ENCODE assay signal across 11 cellular contexts in the genomic region with DNA sequence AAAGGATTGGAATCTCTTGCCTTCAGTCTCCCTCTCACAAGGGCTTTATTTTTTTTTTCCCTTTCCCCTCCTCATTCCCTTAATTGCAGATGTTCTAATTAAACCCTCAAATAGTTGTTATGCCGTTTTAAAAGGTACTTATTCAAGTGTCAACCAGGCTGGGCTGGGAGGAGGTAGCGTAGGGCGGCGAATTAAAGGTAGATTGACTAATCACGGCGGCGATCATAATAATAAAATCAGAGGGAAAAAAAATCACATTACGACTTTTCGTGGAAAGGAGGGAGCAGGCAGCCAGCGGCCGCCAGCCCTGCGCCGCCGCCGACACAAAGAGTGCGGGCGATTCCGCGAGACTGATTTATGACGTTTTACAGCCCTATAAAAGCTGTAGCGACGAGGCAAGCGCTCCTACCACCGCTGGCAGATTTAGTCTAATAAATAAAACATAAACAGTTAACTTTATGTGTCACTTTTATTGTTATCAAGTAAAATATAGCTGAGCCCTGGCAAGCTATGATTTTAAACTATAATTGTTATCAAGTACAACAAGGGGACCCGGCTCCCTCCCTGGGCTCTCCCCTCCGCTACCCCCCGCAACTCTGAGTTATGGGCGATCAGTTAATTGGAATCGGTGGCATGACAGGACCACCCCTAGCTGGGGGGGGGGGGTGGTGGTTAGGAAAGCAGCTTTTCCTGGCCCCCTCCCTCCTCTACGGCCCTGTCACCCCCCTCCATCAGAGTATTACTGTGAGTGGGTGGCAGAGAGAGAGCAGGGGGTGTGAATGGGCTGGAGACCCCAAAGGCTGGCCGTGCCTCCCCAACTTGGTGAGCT. TPM values are rescaled to one million over a fixed set of nuclear protein-coding genes. Genes with fewer than 3 reads are reported as not detected.
A peak's percentile ranks its signal among the peaks of the same experiment; 100 is the strongest.
DNase-seq lines count a peak whose midpoint lies in the region; ATAC-seq, FAIRE-seq and TF ChIP-seq lines count a peak whose summit lies in the region.
"Had no signal": no experiment of that assay in that cellular context is flagged by ENCODE, and none has a peak within 500 bp of the region (broad histone marks: within the 10 kb centered on the region; RNA-seq: fewer than 3 reads in every experiment).

No MANE protein-coding gene starts in this region.

- H3K27ac ChIP-seq in CD4-positive, alpha-beta T cell (ENCODE audit: low read depth, low read length) = no peak overlapping the region
- no peak overlapping the region for H3K27ac ChIP-seq in K562 (ENCODE audit: extremely low read depth, low read depth, low read length)

- in situ Hi-C loops in K562 (cut with MboI) = no loop called here

- 0 out of 2 replicates have a peak, but pooled peaks cover 2% of the 10 kb centered on the region for H4K20me1 ChIP-seq in K562 (replicated peaks; ENCODE audit: control insufficient read depth, insufficient read depth, low read length)

- no peaks in the 10 kb centered on the region for H3K79me2 ChIP-seq in K562 (ENCODE audit: control insufficient read depth, insufficient read depth, low read length)

- BruUV-seq in K562 (replicated peaks; lab: Mats Ljungman, UMichigan) = no TSS peak

- no peak overlapping the region for H3K4me2 ChIP-seq in K562 (ENCODE audit: insufficient read depth, low read length)

- TF ChIP-seq RAD21 in K562 (CRISPR knock-in tag; conservative IDR thresholded peaks at IDR 0.05 in 1 of 2, IDR thresholded peaks at IDR 0.05 in 1 of 2) = no peak

- no peaks in the 10 kb centered on the region for H3K9me3 ChIP-seq in CD4-positive, alpha-beta T cell (ENCODE audit: control insufficient read depth, low read length)
- H3K9me3 ChIP-seq in K562 (replicated peaks; ENCODE audit: control insufficient read depth, insufficient read depth, low read depth, low read length) = no peaks in the 10 kb centered on the region

- POLR2A ChIA-PET in CD4-positive, alpha-beta T cell (lab: Charles Lee) = interaction anchor here (0.6 to 1.0 kb wide), 2 partner anchors 46 to 325 kb away, joined by 3 to 4 read pairs; no protein-coding TSS in a partner anchor
- POLR2A ChIA-PET in K562 (lab: Yijun Ruan, JAX) = interaction anchor here (0.6 to 1.5 kb wide), 9 partner anchors 9 to 211 kb away, joined by 3 to 7 read pairs (median 3); no protein-coding TSS in a partner anchor

- FAIRE-seq in K562 (lab: Jason Lieb, UNC) (no peak), H54 (lab: Jason Lieb, UNC) (no peak)

- H2AFZ ChIP-seq in K562 (ENCODE audit: low read depth, low read length) = no peak overlapping the region

- WGBS in K562 (ENCODE audit: insufficient coverage, low coverage, missing lambda C conversion rate) = 3% methylated on average over 30 of the region's 31 CpGs

- H3K4me3 Mint-ChIP-seq in CD4-positive, alpha-beta T cell = peak overlapping the region; percentile 39
- peak overlapping the region; percentile 76 to 100 (median 96) for H3K4me3 Mint-ChIP-seq in IgD-negative memory B cell
- peak overlapping the region; percentile 81 for H3K4me3 Mint-ChIP-seq in natural killer cell treated with Interleukin-12 subunit alpha and Interleukin-12 subunit beta and Interleukin-15 and Interleukin-18, amount 100 ng/mL, for 72 hours

- no peak for TF ChIP-seq EP300 in K562 (IDR thresholded peaks at IDR 0.05; ENCODE audit: low read length)

- no peak for DNase-seq in CD4-positive, alpha-beta T cell
- DNase-seq in K562 (ENCODE audit: extremely low read depth in 1 of 4, low spot score in 3 of 4) = no peak
- no peak for DNase-seq in natural killer cell treated with Interleukin-12 subunit alpha and Interleukin-12 subunit beta and Interleukin-15 and Interleukin-18, amount 100 ng/mL, for 72 hours (ENCODE audit: low spot score)
- DNase-seq in H54 (ENCODE audit: insufficient read length, low spot score) = no peak
- DNase-seq in NK-92 (lab: John Stamatoyannopoulos, UW; ENCODE audit: unreplicated experiment) = no peak
- DNase-seq: left cardiac atrium had no signal

- ATAC-seq in CD4-positive, alpha-beta T cell (ENCODE audit: poor library complexity) = no peak
- ATAC-seq in K562 (no peak), GM21423 (IDR thresholded peaks at IDR 0.05; ENCODE audit: unreplicated experiment) (no peak), HG02763 (IDR thresholded peaks at IDR 0.05; ENCODE audit: unreplicated experiment) (no peak)
- no peak for ATAC-seq in natural killer cell treated with Interleukin-12 subunit alpha and Interleukin-12 subunit beta and Interleukin-15 and Interleukin-18, amount 100 ng/mL, for 72 hours

- no peak for TF ChIP-seq CTCF in CD4-positive, alpha-beta T cell (IDR thresholded peaks at IDR 0.05)
- no peak for TF ChIP-seq CTCF in K562 (IDR thresholded peaks at IDR 0.05 in 2 of 3, conservative IDR thresholded peaks at IDR 0.05 in 1 of 3; ENCODE audit: insufficient read depth in 2 of 3, low read depth in 1 of 3, low read length in 3 of 3)

- no peak overlapping the region for H3K4me3 ChIP-seq in K562

- H3K36me3 ChIP-seq in K562 (ENCODE audit: control insufficient read depth, insufficient read depth, low read length) = no peaks in the 10 kb centered on the region

- intact Hi-C loops in CD4-positive, alpha-beta T cell (cut with DNase I, micrococcal nuclease) = no loop called here
- intact Hi-C loops in K562 (cut with micrococcal nuclease) = no loop called here

- H3K9me1 ChIP-seq in K562 (ENCODE audit: control insufficient read depth, insufficient read depth, low read length) = no peaks in the 10 kb centered on the region

- TF ChIP-seq POLR2A in K562 (conservative IDR thresholded peaks at IDR 0.05) (no peak), H54 (IDR thresholded peaks at IDR 0.05; ENCODE audit: low read depth, low read length) (no peak)

- no peak overlapping the region for H3K9ac ChIP-seq in K562 (ENCODE audit: insufficient read depth in 1 of 2, low read depth in 2 of 2, low read length in 2 of 2)

- H3K4me1 Mint-ChIP-seq in CD4-positive, alpha-beta T cell (ENCODE audit: low read depth) = peaks cover 45% of the 10 kb centered on the region
- H3K4me1 Mint-ChIP-seq in IgD-negative memory B cell = peaks cover 9 to 30% (median 30%) of the 10 kb centered on the region in 3 donors
- peaks cover 40 to 44% of the 10 kb centered on the region in 2 donors for H3K4me1 Mint-ChIP-seq in natural killer cell treated with Interleukin-12 subunit alpha and Interleukin-12 subunit beta and Interleukin-15 and Interleukin-18, amount 100 ng/mL, for 72 hours (ENCODE audit: low read depth in 2 of 2)

- H3K36me3 Mint-ChIP-seq in CD4-positive, alpha-beta T cell (ENCODE audit: low read depth) = no peaks in the 10 kb centered on the region
- H3K36me3 Mint-ChIP-seq in IgD-negative memory B cell = peaks cover 4% of the 10 kb centered on the region
- H3K36me3 Mint-ChIP-seq in natural killer cell treated with Interleukin-12 subunit alpha and Interleukin-12 subunit beta and Interleukin-15 and Interleukin-18, amount 100 ng/mL, for 72 hours = peaks cover 7% of the 10 kb centered on the region

- peaks cover 95% of the 10 kb centered on the region for H3K27me3 Mint-ChIP-seq in CD4-positive, alpha-beta T cell
- peaks cover 35% of the 10 kb centered on the region for H3K27me3 Mint-ChIP-seq in IgD-negative memory B cell
- H3K27me3 Mint-ChIP-seq in natural killer cell treated with Interleukin-12 subunit alpha and Interleukin-12 subunit beta and Interleukin-15 and Interleukin-18, amount 100 ng/mL, for 72 hours = peaks cover 50 to 64% of the 10 kb centered on the region in 2 donors

- H3K4me1 ChIP-seq in K562 (replicated peaks in 1 of 2; ENCODE audit: control insufficient read depth in 2 of 2, insufficient read depth in 2 of 2, low read length in 2 of 2) = peaks cover 0 to 11% of the 10 kb centered on the region in 2 experiments; a peak in 2 of 5 replicates

- H3K9me3 Mint-ChIP-seq in CD4-positive, alpha-beta T cell = no peaks in the 10 kb centered on the region
- H3K9me3 Mint-ChIP-seq in IgD-negative memory B cell = peaks cover 0 to 1% (median 0%) of the 10 kb centered on the region in 3 donors
- H3K9me3 Mint-ChIP-seq in natural killer cell treated with Interleukin-12 subunit alpha and Interleukin-12 subunit beta and Interleukin-15 and Interleukin-18, amount 100 ng/mL, for 72 hours = no peaks in the 10 kb centered on the region
- H3K9me3 Mint-ChIP-seq: activated T-helper 2 cell treated with anti-CD3 and anti-CD28 coated beads, Interferon-gamma antibody, Interleukin-2, Interleukin-4, amounts not matched to agents 10 μg/mL and 5 μg/mL and 100 μg/mL, durations not matched to agents 14 hours and 24 hours and 36 hours had no signal

- peaks cover 75% of the 10 kb centered on the region for H3K27me3 ChIP-seq in CD4-positive, alpha-beta T cell (ENCODE audit: control insufficient read depth, insufficient read depth, low read length)
- H3K27me3 ChIP-seq in K562 (ENCODE audit: control insufficient read depth in 2 of 2, insufficient read depth in 2 of 2, low read length in 2 of 2) = peaks cover 54 to 59% of the 10 kb centered on the region in 2 experiments

- H3K27ac Mint-ChIP-seq in CD4-positive, alpha-beta T cell = no peak overlapping the region
- peak overlapping the region in 2 of 3 donors; percentile 83 to 98 for H3K27ac Mint-ChIP-seq in IgD-negative memory B cell
- peak overlapping the region; percentile 60 to 73 for H3K27ac Mint-ChIP-seq in natural killer cell treated with Interleukin-12 subunit alpha and Interleukin-12 subunit beta and Interleukin-15 and Interleukin-18, amount 100 ng/mL, for 72 hours
- H3K27ac Mint-ChIP-seq: activated T-helper 2 cell treated with anti-CD3 and anti-CD28 coated beads, Interferon-gamma antibody, Interleukin-2, Interleukin-4, amounts not matched to agents 10 μg/mL and 5 μg/mL and 100 μg/mL, durations not matched to agents 14 hours and 24 hours and 36 hours had no signal

- CTCF ChIA-PET in CD4-positive, alpha-beta T cell (lab: Charles Lee) = interaction anchor here (0.5 to 1.2 kb wide), 3 partner anchors 20 to 1932 kb away, joined by 3 to 4 read pairs (median 4); no protein-coding TSS in a partner anchor
- CTCF ChIA-PET in K562 (lab: Yijun Ruan, JAX; ENCODE audit: low intra/inter-chr PET ratio) = no interaction called here

RNA-seq across cellular contexts. Expression of a gene that starts 1.5 kb away (rescaled TPM):
- total RNA-seq in CD4-positive, alpha-beta T cell = not detected
- polyA plus RNA-seq in IgD-negative memory B cell (2.3 TPM), K562 (2011; rRNA removed) (0.38 and 0.73 TPM in 2 replicates), K562 (2014; fragmentation: Illumina TruSeq; extraction: Trizol) (0.36 and 0.71 TPM in 2 replicates), K562 (2014; fragmentation: Nextera tagmentation; extraction: Ambion mirVana) (under 1 TPM in 1 of 2 experiments, not detected in 1; 0.06 TPM), K562 (2014; rRNA removed) (0.70 and 1.5 TPM in 2 replicates)
- 0.40 and 0.51 TPM in 2 replicates for total RNA-seq in K562 (2011; cell fraction: chromatin; rRNA removed; ENCODE audit: low replicate concordance)
- 0.50 TPM in 1 of 2 replicates, not detected in the other for total RNA-seq in K562 (2011; cell fraction: nucleolus; rRNA removed)
- total RNA-seq in K562 (2011; cell fraction: nucleoplasm; rRNA removed) = 0.53 TPM in 1 of 2 replicates, not detected in the other
- total RNA-seq in K562 (2014; rRNA removed) (0.41 and 0.50 TPM in 2 replicates), K562 (2014; rRNA removed; fragmentation: Illumina TruSeq; extraction: Trizol) (0.25 and 0.41 TPM in 2 replicates), K562 (2015; rRNA removed; fragmentation: Illumina TruSeq; extraction: Trizol) (0.30 and 0.58 TPM in 2 replicates), K562 (2021) (0.75 and 1.1 TPM in 2 replicates)
- polyA plus RNA-seq in K562 (2011; cell fraction: cytosol; rRNA removed) = 0.27 and 0.48 TPM in 2 replicates
- 1.7 and 2.0 TPM in 2 replicates for polyA plus RNA-seq in K562 (2011; cell fraction: nucleus; rRNA removed)
- polyA plus RNA-seq in K562 (2012) = 0.79 and 1.2 TPM in 2 replicates
- polyA minus RNA-seq in K562 (2011; rRNA and poly(A)+ RNA removed) = not detected in 2 replicates
- polyA minus RNA-seq in K562 (2011; cell fraction: cytosol; rRNA and poly(A)+ RNA removed) = not detected in 2 replicates
- polyA minus RNA-seq in K562 (2011; cell fraction: nucleus; rRNA and poly(A)+ RNA removed) = 0.44 TPM in 1 of 2 replicates, not detected in the other
- 1 to 10 TPM; 1.3 to 2.3 TPM for total RNA-seq in natural killer cell treated with Interleukin-12 subunit alpha and Interleukin-12 subunit beta and Interleukin-15 and Interleukin-18, amount 100 ng/mL, for 72 hours

RNA-seq across cellular contexts. Expression of a gene that starts 19.3 kb away (rescaled TPM):
- not detected for total RNA-seq in CD4-positive, alpha-beta T cell
- not detected for polyA plus RNA-seq in IgD-negative memory B cell
- total RNA-seq in K562 (2011; cell fraction: chromatin; rRNA removed; ENCODE audit: low replicate concordance) = 1.7 and 1.9 TPM in 2 replicates
- total RNA-seq in K562 (2011; cell fraction: nucleolus; rRNA removed) = 0.83 and 0.92 TPM in 2 replicates
- total RNA-seq in K562 (2011; cell fraction: nucleoplasm; rRNA removed) = 0.44 and 1.3 TPM in 2 replicates
- total RNA-seq in K562 (2014; rRNA removed) = 0.18 and 0.53 TPM in 2 replicates
- not detected in 2 replicates for total RNA-seq in K562 (2014; rRNA removed; fragmentation: Illumina TruSeq; extraction: Trizol)
- 0.14 TPM in 1 of 2 replicates, not detected in the other for total RNA-seq in K562 (2015; rRNA removed; fragmentation: Illumina TruSeq; extraction: Trizol)
- total RNA-seq in K562 (2021) = 0.31 and 0.40 TPM in 2 replicates
- not detected in 2 replicates for polyA plus RNA-seq in K562 (2011; rRNA removed)
- not detected in 2 replicates for polyA plus RNA-seq in K562 (2011; cell fraction: cytosol; rRNA removed)
- polyA plus RNA-seq in K562 (2011; cell fraction: nucleus; rRNA removed) = 0.07 and 0.46 TPM in 2 replicates
- 0.11 TPM in 1 of 2 replicates, not detected in the other for polyA plus RNA-seq in K562 (2012)
- polyA plus RNA-seq in K562 (2014; fragmentation: Illumina TruSeq; extraction: Trizol) = 0.10 TPM in 1 of 2 replicates, not detected in the other
- not detected for polyA plus RNA-seq in K562 (2014; fragmentation: Nextera tagmentation; extraction: Ambion mirVana)
- 0.44 TPM in 1 of 2 replicates, not detected in the other for polyA plus RNA-seq in K562 (2014; rRNA removed)
- not detected in 2 replicates for polyA minus RNA-seq in K562 (2011; rRNA and poly(A)+ RNA removed)
- not detected in 2 replicates for polyA minus RNA-seq in K562 (2011; cell fraction: cytosol; rRNA and poly(A)+ RNA removed)
- 0.22 and 0.40 TPM in 2 replicates for polyA minus RNA-seq in K562 (2011; cell fraction: nucleus; rRNA and poly(A)+ RNA removed)
- total RNA-seq in natural killer cell treated with Interleukin-12 subunit alpha and Interleukin-12 subunit beta and Interleukin-15 and Interleukin-18, amount 100 ng/mL, for 72 hours = not detected
- total RNA-seq: activated T-helper 2 cell treated with anti-CD3 and anti-CD28 coated beads, Interferon-gamma antibody, Interleukin-2, Interleukin-4, amounts not matched to agents 10 μg/mL and 5 μg/mL and 100 μg/mL, durations not matched to agents 14 hours and 24 hours and 36 hours; left cardiac atrium; T-helper 1 cell treated with Interleukin-12 subunit alpha and Interleukin-12 subunit beta and Interleukin-4 antibody, amounts not matched to agents 30 ng/mL and 1 ng/mL, for 36 hours had no signal

RNA-seq across cellular contexts. Expression of a gene that starts 23.9 kb away (rescaled TPM):
- not detected for total RNA-seq in CD4-positive, alpha-beta T cell
- not detected for polyA plus RNA-seq in IgD-negative memory B cell
- 7.1 and 7.3 TPM in 2 replicates for total RNA-seq in K562 (2011; cell fraction: chromatin; rRNA removed; ENCODE audit: low replicate concordance)
- total RNA-seq in K562 (2011; cell fraction: nucleolus; rRNA removed) = 2.8 and 3.0 TPM in 2 replicates
- 3.9 and 4.4 TPM in 2 replicates for total RNA-seq in K562 (2011; cell fraction: nucleoplasm; rRNA removed)
- total RNA-seq in K562 (2014; rRNA removed) = 0.73 and 1.00 TPM in 2 replicates
- 0.57 and 1.0 TPM in 2 replicates for total RNA-seq in K562 (2014; rRNA removed; fragmentation: Illumina TruSeq; extraction: Trizol)
- total RNA-seq in K562 (2015; rRNA removed; fragmentation: Illumina TruSeq; extraction: Trizol) = 1.4 TPM in 2 replicates
- 3.2 and 4.0 TPM in 2 replicates for total RNA-seq in K562 (2021)
- 2.0 and 2.8 TPM in 2 replicates for polyA plus RNA-seq in K562 (2011; rRNA removed)
- polyA plus RNA-seq in K562 (2011; cell fraction: cytosol; rRNA removed) = 1.5 and 1.8 TPM in 2 replicates
- polyA plus RNA-seq in K562 (2011; cell fraction: nucleus; rRNA removed) = 4.0 and 6.5 TPM in 2 replicates
- 2.8 and 3.8 TPM in 2 replicates for polyA plus RNA-seq in K562 (2012)
- polyA plus RNA-seq in K562 (2014; fragmentation: Illumina TruSeq; extraction: Trizol) = 3.4 and 3.5 TPM in 2 replicates
- under 1 TPM; 0.06 to 0.13 TPM for polyA plus RNA-seq in K562 (2014; fragmentation: Nextera tagmentation; extraction: Ambion mirVana)
- polyA plus RNA-seq in K562 (2014; rRNA removed) = 2.3 and 3.5 TPM in 2 replicates
- 1.2 and 1.4 TPM in 2 replicates for polyA minus RNA-seq in K562 (2011; rRNA and poly(A)+ RNA removed)
- 0.64 and 0.76 TPM in 2 replicates for polyA minus RNA-seq in K562 (2011; cell fraction: cytosol; rRNA and poly(A)+ RNA removed)
- polyA minus RNA-seq in K562 (2011; cell fraction: nucleus; rRNA and poly(A)+ RNA removed) = 0.94 and 2.2 TPM in 2 replicates
- not detected for total RNA-seq in natural killer cell treated with Interleukin-12 subunit alpha and Interleukin-12 subunit beta and Interleukin-15 and Interleukin-18, amount 100 ng/mL, for 72 hours
- total RNA-seq: activated T-helper 2 cell treated with anti-CD3 and anti-CD28 coated beads, Interferon-gamma antibody, Interleukin-2, Interleukin-4, amounts not matched to agents 10 μg/mL and 5 μg/mL and 100 μg/mL, durations not matched to agents 14 hours and 24 hours and 36 hours; T-helper 1 cell treated with Interleukin-12 subunit alpha and Interleukin-12 subunit beta and Interleukin-4 antibody, amounts not matched to agents 30 ng/mL and 1 ng/mL, for 36 hours had no signal

RNA-seq across cellular contexts. Expression of a gene that starts 43.3 kb away (rescaled TPM):
- not detected for total RNA-seq in CD4-positive, alpha-beta T cell
- not detected for polyA plus RNA-seq in IgD-negative memory B cell
- total RNA-seq in K562 (2011; cell fraction: chromatin; rRNA removed; ENCODE audit: low replicate concordance) = 6.6 and 8.3 TPM in 2 replicates
- total RNA-seq in K562 (2011; cell fraction: nucleolus; rRNA removed) = 2.4 and 3.2 TPM in 2 replicates
- 2.1 and 2.4 TPM in 2 replicates for total RNA-seq in K562 (2011; cell fraction: nucleoplasm; rRNA removed)
- total RNA-seq in K562 (2014; rRNA removed) = 0.32 and 0.57 TPM in 2 replicates
- total RNA-seq in K562 (2014; rRNA removed; fragmentation: Illumina TruSeq; extraction: Trizol) = 0.62 and 0.80 TPM in 2 replicates
- 0.53 and 0.76 TPM in 2 replicates for total RNA-seq in K562 (2015; rRNA removed; fragmentation: Illumina TruSeq; extraction: Trizol)
- total RNA-seq in K562 (2021) = 0.72 and 0.95 TPM in 2 replicates
- 0.57 TPM in 2 replicates for polyA plus RNA-seq in K562 (2011; rRNA removed)
- 0.29 and 0.31 TPM in 2 replicates for polyA plus RNA-seq in K562 (2011; cell fraction: cytosol; rRNA removed)
- polyA plus RNA-seq in K562 (2011; cell fraction: nucleus; rRNA removed) = 1.9 and 3.0 TPM in 2 replicates
- polyA plus RNA-seq in K562 (2012) = 0.62 and 1.4 TPM in 2 replicates
- 1.3 and 1.4 TPM in 2 replicates for polyA plus RNA-seq in K562 (2014; fragmentation: Illumina TruSeq; extraction: Trizol)
- under 1 TPM; 0.20 to 0.21 TPM for polyA plus RNA-seq in K562 (2014; fragmentation: Nextera tagmentation; extraction: Ambion mirVana)
- polyA plus RNA-seq in K562 (2014; rRNA removed) = 0.94 and 1.1 TPM in 2 replicates
- 0.11 and 0.42 TPM in 2 replicates for polyA minus RNA-seq in K562 (2011; rRNA and poly(A)+ RNA removed)
- not detected in 2 replicates for polyA minus RNA-seq in K562 (2011; cell fraction: cytosol; rRNA and poly(A)+ RNA removed)
- polyA minus RNA-seq in K562 (2011; cell fraction: nucleus; rRNA and poly(A)+ RNA removed) = 0.81 and 0.89 TPM in 2 replicates
- total RNA-seq in natural killer cell treated with Interleukin-12 subunit alpha and Interleukin-12 subunit beta and Interleukin-15 and Interleukin-18, amount 100 ng/mL, for 72 hours = not detected
- total RNA-seq: activated T-helper 2 cell treated with anti-CD3 and anti-CD28 coated beads, Interferon-gamma antibody, Interleukin-2, Interleukin-4, amounts not matched to agents 10 μg/mL and 5 μg/mL and 100 μg/mL, durations not matched to agents 14 hours and 24 hours and 36 hours; left cardiac atrium; T-helper 1 cell treated with Interleukin-12 subunit alpha and Interleukin-12 subunit beta and Interleukin-4 antibody, amounts not matched to agents 30 ng/mL and 1 ng/mL, for 36 hours had no signal

RNA-seq across cellular contexts. Expression of a gene that starts 52.2 kb away (rescaled TPM):
- total RNA-seq in CD4-positive, alpha-beta T cell = not detected
- not detected for polyA plus RNA-seq in IgD-negative memory B cell
- total RNA-seq in K562 (2011; cell fraction: chromatin; rRNA removed; ENCODE audit: low replicate concordance) = 7.4 and 10.3 TPM in 2 replicates
- 2.7 and 2.9 TPM in 2 replicates for total RNA-seq in K562 (2011; cell fraction: nucleolus; rRNA removed)
- 2.9 and 3.5 TPM in 2 replicates for total RNA-seq in K562 (2011; cell fraction: nucleoplasm; rRNA removed)
- total RNA-seq in K562 (2014; rRNA removed) = 10.5 and 13.9 TPM in 2 replicates
- 5.7 and 8.0 TPM in 2 replicates for total RNA-seq in K562 (2014; rRNA removed; fragmentation: Illumina TruSeq; extraction: Trizol)
- 10.4 and 10.9 TPM in 2 replicates for total RNA-seq in K562 (2015; rRNA removed; fragmentation: Illumina TruSeq; extraction: Trizol)
- 9.3 and 9.9 TPM in 2 replicates for total RNA-seq in K562 (2021)
- 1.1 and 1.7 TPM in 2 replicates for polyA plus RNA-seq in K562 (2011; rRNA removed)
- 3.4 and 8.0 TPM in 2 replicates for polyA plus RNA-seq in K562 (2011; cell fraction: cytosol; rRNA removed)
- polyA plus RNA-seq in K562 (2011; cell fraction: nucleus; rRNA removed) = 6.2 and 13.4 TPM in 2 replicates
- 8.6 and 12.0 TPM in 2 replicates for polyA plus RNA-seq in K562 (2012)
- 8.8 and 9.9 TPM in 2 replicates for polyA plus RNA-seq in K562 (2014; fragmentation: Illumina TruSeq; extraction: Trizol)
- 1 to 10 TPM; 1.9 to 2.2 TPM for polyA plus RNA-seq in K562 (2014; fragmentation: Nextera tagmentation; extraction: Ambion mirVana)
- polyA plus RNA-seq in K562 (2014; rRNA removed) = 5.1 and 10.4 TPM in 2 replicates
- polyA minus RNA-seq in K562 (2011; rRNA and poly(A)+ RNA removed) = 0.57 and 1.2 TPM in 2 replicates
- polyA minus RNA-seq in K562 (2011; cell fraction: cytosol; rRNA and poly(A)+ RNA removed) = 1.7 and 2.6 TPM in 2 replicates
- 1.8 and 1.9 TPM in 2 replicates for polyA minus RNA-seq in K562 (2011; cell fraction: nucleus; rRNA and poly(A)+ RNA removed)
- total RNA-seq in natural killer cell treated with Interleukin-12 subunit alpha and Interleukin-12 subunit beta and Interleukin-15 and Interleukin-18, amount 100 ng/mL, for 72 hours = not detected
- total RNA-seq: activated T-helper 2 cell treated with anti-CD3 and anti-CD28 coated beads, Interferon-gamma antibody, Interleukin-2, Interleukin-4, amounts not matched to agents 10 μg/mL and 5 μg/mL and 100 μg/mL, durations not matched to agents 14 hours and 24 hours and 36 hours; left cardiac atrium; T-helper 1 cell treated with Interleukin-12 subunit alpha and Interleukin-12 subunit beta and Interleukin-4 antibody, amounts not matched to agents 30 ng/mL and 1 ng/mL, for 36 hours had no signal

Comparison
In these comparisons a context has a peak if more than half of its experiments do, and no peak if none do; other contexts are left out.
1. H3K4me3 Mint-ChIP-seq: peak in every context shown above with its lines; median percentile 96 in IgD-negative memory B cell; 81 in natural killer cell treated with Interleukin-12 subunit alpha and Interleukin-12 subunit beta and Interleukin-15 and Interleukin-18, amount 100 ng/mL, for 72 hours; 39 in CD4-positive, alpha-beta T cell.